Comparison of ENCODE assay signal across 9 cellular contexts in genomic region chr9:69074801-69075200, GRCh38.
"Had no signal": no experiment of that assay in that cellular context is flagged by ENCODE, and none has a peak within 500 bp of the region (broad histone marks: within the 10 kb centered on the region; RNA-seq: fewer than 3 reads in every experiment).

No MANE protein-coding gene starts in this region.

- H3K27ac ChIP-seq: GM23248, HL-60 had no signal

- H3K4me3 ChIP-seq: GM23248, HAP-1, K562 had no signal

- H3K9me3 ChIP-seq: HAP-1 had no signal

- DNase-seq: GM23248, GOT3, H7, HFFc6, IMR-90 had no signal

- ATAC-seq: HCT116, K562 had no signal

- H3K4me1 ChIP-seq: HAP-1 had no signal
